In the genomic region with DNA sequence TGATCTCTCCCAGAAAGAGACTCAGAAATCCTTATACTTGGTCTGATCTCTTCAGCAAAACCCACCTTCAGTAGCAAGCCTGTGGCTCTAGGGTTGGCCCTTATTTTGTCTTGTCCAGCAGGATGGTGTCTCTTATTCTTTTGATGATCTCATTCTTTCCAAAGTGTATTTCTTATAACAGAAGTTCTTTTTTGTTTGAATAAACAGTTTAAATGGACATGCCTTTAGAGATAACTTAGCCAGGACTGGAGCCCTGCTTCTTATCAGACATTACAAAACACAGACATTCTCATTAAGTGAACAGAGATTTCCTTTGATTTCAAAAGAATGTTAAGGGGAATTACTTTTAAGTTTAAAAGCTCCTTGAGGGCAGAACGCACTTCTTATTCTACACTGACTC, we compare ENCODE assay signal across 26 cellular contexts. TPM values are rescaled to one million over a fixed set of nuclear protein-coding genes. Genes with fewer than 3 reads are reported as not detected.
A peak's percentile ranks its signal among the peaks of the same experiment; 100 is the strongest.
DNase-seq lines count a peak whose midpoint lies in the region; ATAC-seq, FAIRE-seq and TF ChIP-seq lines count a peak whose summit lies in the region.
"Had no signal": no experiment of that assay in that cellular context is flagged by ENCODE, and none has a peak within 500 bp of the region (broad histone marks: within the 10 kb centered on the region; RNA-seq: fewer than 3 reads in every experiment).

No MANE protein-coding gene starts in this region.

- WGBS in SK-N-SH (ENCODE audit: low lambda C conversion rate) = 100% methylated on average over 1 of the region's 1 CpG

- H3K36me3 Mint-ChIP-seq in activated CD8-positive, alpha-beta T cell treated with anti-CD3 and anti-CD28 coated beads for 36 hours (ENCODE audit: low read depth) = peaks cover 64% of the 10 kb centered on the region
- H3K36me3 Mint-ChIP-seq in activated CD8-positive, alpha-beta T cell treated with anti-CD3 and anti-CD28 coated beads, Interleukin-2, amount 10 ng/mL, durations not matched to agents 7 days and 5 days (ENCODE audit: low read depth) = peaks cover 69% of the 10 kb centered on the region
- peaks cover 8% of the 10 kb centered on the region for H3K36me3 Mint-ChIP-seq in natural killer cell

- H2AFZ ChIP-seq in SK-N-SH (ENCODE audit: low read depth) (no peak overlapping the region), endothelial cell of umbilical vein (ENCODE audit: low read depth, low read length) (no peak overlapping the region)

- no peaks in the 10 kb centered on the region for H3K9me2 ChIP-seq in SK-N-SH

- H3K4me3 ChIP-seq in SK-N-SH (ENCODE audit: low read depth in 2 of 2, low read length in 1 of 2) = no peak overlapping the region
- H3K4me3 ChIP-seq in endothelial cell of umbilical vein (replicated peaks in 1 of 3; ENCODE audit: insufficient read depth in 1 of 3, low read depth in 1 of 3, low read length in 3 of 3) = no peak overlapping the region
- H3K4me3 ChIP-seq: lung, stomach, transverse colon had no signal

- no peak for DNase-seq in activated CD8-positive, alpha-beta T cell treated with anti-CD3 and anti-CD28 coated beads for 36 hours
- no peak for DNase-seq in activated CD8-positive, alpha-beta T cell treated with anti-CD3 and anti-CD28 coated beads, Interleukin-2, amount 10 ng/mL, durations not matched to agents 7 days and 5 days
- no peak for DNase-seq in SK-N-SH
- peak; percentile 34 for DNase-seq in endothelial cell of umbilical vein (ENCODE audit: low read depth, low spot score)
- no peak for DNase-seq in natural killer cell
- no peak for DNase-seq in NCI-H146 treated with DMSO at 0.1 percent for 48 hours (lab: John Stamatoyannopoulos, UW; ENCODE audit: unreplicated experiment)
- DNase-seq in activated gamma-delta T cell treated with Interleukin-2 at 50 U/mL for 16 hours = no peak
- DNase-seq in NCI-H1092 (lab: John Stamatoyannopoulos, UW) = no peak
- DNase-seq: activated CD4-positive, alpha-beta T cell treated with anti-CD3 and anti-CD28 coated beads for 48 hours; activated CD8-positive, alpha-beta memory T cell treated with anti-CD3 and anti-CD28 coated beads, Interleukin-2, amount 50 U/mL, for 4 hours; cerebellar nuclear complex; naive B cell; NCI-H187; NCI-H2227 treated with DMSO at 0.1 percent for 48 hours; NCI-H774; stimulated activated CD4-positive, alpha-beta T cell treated with anti-CD3 and anti-CD28 coated beads, Interleukin-4, amount 100 ng/mL, for 24 hours; stomach; SW 1271; transverse colon had no signal

- TF ChIP-seq EP300 in SK-N-SH (IDR thresholded peaks at IDR 0.05; ENCODE audit: borderline replicate concordance in 1 of 2, low read depth in 1 of 2, low read length in 1 of 2) = no peak

- H3K9me3 Mint-ChIP-seq in activated CD8-positive, alpha-beta T cell treated with anti-CD3 and anti-CD28 coated beads for 36 hours = no peaks in the 10 kb centered on the region
- H3K9me3 Mint-ChIP-seq in activated CD8-positive, alpha-beta T cell treated with anti-CD3 and anti-CD28 coated beads, Interleukin-2, amount 10 ng/mL, durations not matched to agents 7 days and 5 days (ENCODE audit: insufficient read depth) = no peaks in the 10 kb centered on the region
- H3K9me3 Mint-ChIP-seq in natural killer cell = no peaks in the 10 kb centered on the region
- H3K9me3 Mint-ChIP-seq: naive B cell had no signal

- TF ChIP-seq POLR2A in endothelial cell of umbilical vein (IDR thresholded peaks at IDR 0.05; ENCODE audit: low read depth, low read length) = no peak

- no peak for TF ChIP-seq CTCF in activated CD8-positive, alpha-beta T cell treated with anti-CD3 and anti-CD28 coated beads for 36 hours (IDR thresholded peaks at IDR 0.05)
- TF ChIP-seq CTCF in SK-N-SH (IDR thresholded peaks at IDR 0.05) (no peak), endothelial cell of umbilical vein (IDR thresholded peaks at IDR 0.05; ENCODE audit: extremely low read depth in 1 of 2, insufficient read depth in 1 of 2, low read depth in 1 of 2, low read length in 2 of 2) (no peak), natural killer cell (IDR thresholded peaks at IDR 0.05) (no peak)

- no peak overlapping the region for H3K4me2 ChIP-seq in SK-N-SH
- H3K4me2 ChIP-seq in endothelial cell of umbilical vein (ENCODE audit: insufficient read depth, low read length) = no peak overlapping the region

- H3K4me1 ChIP-seq in SK-N-SH (ENCODE audit: control insufficient read depth in 1 of 2, insufficient read depth in 2 of 2, low read depth in 1 of 2, low read length in 1 of 2) (no peaks in the 10 kb centered on the region; a peak in 2 of 4 replicates), endothelial cell of umbilical vein (ENCODE audit: control insufficient read depth, extremely low read depth, insufficient read depth, low read length) (peaks cover 8% of the 10 kb centered on the region)

- H3K9me3 ChIP-seq in SK-N-SH = no peaks in the 10 kb centered on the region
- H3K9me3 ChIP-seq in endothelial cell of umbilical vein (replicated peaks; ENCODE audit: control insufficient read depth, insufficient read depth, low read length) = no peaks in the 10 kb centered on the region
- H3K9me3 ChIP-seq: stomach, transverse colon had no signal

- H4K20me1 ChIP-seq in SK-N-SH (ENCODE audit: insufficient read depth) (no peaks in the 10 kb centered on the region), endothelial cell of umbilical vein (replicated peaks; ENCODE audit: control insufficient read depth, extremely low read depth, insufficient read depth, low read length) (no peaks in the 10 kb centered on the region)

- no peak overlapping the region for H3K4me3 Mint-ChIP-seq in activated CD8-positive, alpha-beta T cell treated with anti-CD3 and anti-CD28 coated beads for 36 hours
- no peak overlapping the region for H3K4me3 Mint-ChIP-seq in activated CD8-positive, alpha-beta T cell treated with anti-CD3 and anti-CD28 coated beads, Interleukin-2, amount 10 ng/mL, durations not matched to agents 7 days and 5 days
- no peak overlapping the region for H3K4me3 Mint-ChIP-seq in natural killer cell
- H3K4me3 Mint-ChIP-seq: naive B cell had no signal

- no peak overlapping the region for H3K27ac ChIP-seq in SK-N-SH (ENCODE audit: low read depth in 2 of 2, low read length in 1 of 2)
- H3K27ac ChIP-seq in endothelial cell of umbilical vein (ENCODE audit: insufficient read depth, low read depth, low read length) = no peak overlapping the region
- H3K27ac ChIP-seq: stomach, transverse colon had no signal

- H3F3A ChIP-seq in SK-N-SH (replicated peaks; ENCODE audit: insufficient read depth) = no peaks in the 10 kb centered on the region

- no peak for TF ChIP-seq RAD21 in SK-N-SH (IDR thresholded peaks at IDR 0.05; ENCODE audit: low read length)

- H3K27me3 Mint-ChIP-seq in activated CD8-positive, alpha-beta T cell treated with anti-CD3 and anti-CD28 coated beads for 36 hours = no peaks in the 10 kb centered on the region
- H3K27me3 Mint-ChIP-seq in activated CD8-positive, alpha-beta T cell treated with anti-CD3 and anti-CD28 coated beads, Interleukin-2, amount 10 ng/mL, durations not matched to agents 7 days and 5 days (ENCODE audit: low read depth) = no peaks in the 10 kb centered on the region
- no peaks in the 10 kb centered on the region for H3K27me3 Mint-ChIP-seq in natural killer cell (ENCODE audit: low read depth in 2 of 2)
- H3K27me3 Mint-ChIP-seq: naive B cell had no signal

- no TSS peak for BruUV-seq in endothelial cell of umbilical vein (replicated peaks; lab: Mats Ljungman, UMichigan)

- ATAC-seq in activated CD8-positive, alpha-beta T cell treated with anti-CD3 and anti-CD28 coated beads for 36 hours = no peak
- ATAC-seq in activated CD8-positive, alpha-beta T cell treated with anti-CD3 and anti-CD28 coated beads, Interleukin-2, amount 10 ng/mL, durations not matched to agents 7 days and 5 days = no peak
- ATAC-seq in natural killer cell = no peak
- ATAC-seq: esophagus mucosa had no signal

- CTCF ChIA-PET in activated CD8-positive, alpha-beta T cell treated with anti-CD3 and anti-CD28 coated beads for 36 hours (lab: Charles Lee) = no interaction called here
- CTCF ChIA-PET in activated CD8-positive, alpha-beta T cell treated with anti-CD3 and anti-CD28 coated beads, Interleukin-2, amount 10 ng/mL, durations not matched to agents 7 days and 5 days (lab: Charles Lee) = interaction anchor here (1.0 to 1.4 kb wide), 3 partner anchors 25 to 59 kb away, joined by 3 to 8 read pairs (median 3); no protein-coding TSS in a partner anchor
- CTCF ChIA-PET in SK-N-SH (lab: Yijun Ruan, JAX) = interaction anchor here (1.1 to 2.4 kb wide), 2 partner anchors 26 kb away, joined by 5 to 15 read pairs; no protein-coding TSS in a partner anchor
- CTCF ChIA-PET in endothelial cell of umbilical vein (lab: Charles Lee) = interaction anchor here (1.0 kb wide), 1 partner anchor 27 kb away, joined by 4 read pairs; no protein-coding TSS in a partner anchor

- H3K9me1 ChIP-seq in endothelial cell of umbilical vein (replicated peaks; ENCODE audit: control insufficient read depth, extremely low read depth, insufficient read depth, low read length) = peaks cover 3% of the 10 kb centered on the region

- intact Hi-C loops in activated CD8-positive, alpha-beta T cell treated with anti-CD3 and anti-CD28 coated beads for 36 hours (cut with micrococcal nuclease) = no loop called here
- intact Hi-C loops in endothelial cell of umbilical vein (cut with micrococcal nuclease) = no loop called here
- intact Hi-C loops in natural killer cell (cut with micrococcal nuclease) = no loop called here

- H3K36me3 ChIP-seq in SK-N-SH (replicated peaks in 1 of 2; ENCODE audit: control insufficient read depth in 1 of 2, insufficient read depth in 2 of 2, low read length in 1 of 2) = peaks cover 0 to 4% of the 10 kb centered on the region in 2 experiments
- H3K36me3 ChIP-seq in endothelial cell of umbilical vein (ENCODE audit: control insufficient read depth in 2 of 2, extremely low read depth in 1 of 2, insufficient read depth in 2 of 2, low read length in 2 of 2) = no peaks in the 10 kb centered on the region

- H3K27ac Mint-ChIP-seq in activated CD8-positive, alpha-beta T cell treated with anti-CD3 and anti-CD28 coated beads for 36 hours = peak overlapping the region; percentile 69
- no peak overlapping the region for H3K27ac Mint-ChIP-seq in activated CD8-positive, alpha-beta T cell treated with anti-CD3 and anti-CD28 coated beads, Interleukin-2, amount 10 ng/mL, durations not matched to agents 7 days and 5 days
- H3K27ac Mint-ChIP-seq in natural killer cell = peak overlapping the region; percentile 41 to 69

- no peaks in the 10 kb centered on the region for H3K27me3 ChIP-seq in SK-N-SH (ENCODE audit: insufficient read depth)
- no peaks in the 10 kb centered on the region for H3K27me3 ChIP-seq in endothelial cell of umbilical vein (ENCODE audit: control insufficient read depth in 2 of 2, insufficient read depth in 2 of 2, low read length in 2 of 2)
- H3K27me3 ChIP-seq: stomach, transverse colon had no signal

- POLR2A ChIA-PET in activated CD8-positive, alpha-beta T cell treated with anti-CD3 and anti-CD28 coated beads for 36 hours (lab: Charles Lee) = no interaction called here
- POLR2A ChIA-PET in activated CD8-positive, alpha-beta T cell treated with anti-CD3 and anti-CD28 coated beads, Interleukin-2, amount 10 ng/mL, durations not matched to agents 7 days and 5 days (lab: Charles Lee) = no interaction called here
- POLR2A ChIA-PET in SK-N-SH (lab: Yijun Ruan, JAX) (no interaction called here), endothelial cell of umbilical vein (lab: Charles Lee) (no interaction called here)

- H3K4me1 Mint-ChIP-seq in activated CD8-positive, alpha-beta T cell treated with anti-CD3 and anti-CD28 coated beads for 36 hours (ENCODE audit: low read depth) = peaks cover 73% of the 10 kb centered on the region
- peaks cover 11% of the 10 kb centered on the region for H3K4me1 Mint-ChIP-seq in activated CD8-positive, alpha-beta T cell treated with anti-CD3 and anti-CD28 coated beads, Interleukin-2, amount 10 ng/mL, durations not matched to agents 7 days and 5 days (ENCODE audit: low read depth)
- H3K4me1 Mint-ChIP-seq in natural killer cell = peaks cover 83 to 91% of the 10 kb centered on the region in 2 donors

- H3K79me2 ChIP-seq in SK-N-SH (ENCODE audit: insufficient read depth) (peaks cover 17% of the 10 kb centered on the region; the same call in 1 of the 2 replicates), endothelial cell of umbilical vein (ENCODE audit: control insufficient read depth, insufficient read depth, low read length) (peaks cover 2% of the 10 kb centered on the region)

- dilution Hi-C loops in endothelial cell of umbilical vein (cut with MboI; ENCODE audit: extremely low pct_ligation_motif_present, low sequenced_read_pairs) = no loop called here

- H3K9ac ChIP-seq in SK-N-SH (no peak overlapping the region), endothelial cell of umbilical vein (replicated peaks; ENCODE audit: extremely low read depth, insufficient read depth, low read length) (no peak overlapping the region)

- FAIRE-seq in endothelial cell of umbilical vein (lab: Jason Lieb, UNC) = no peak
- FAIRE-seq: A204.1, GM12891 had no signal

RNA-seq across cellular contexts. Expression of gene KCNS1, which starts 31.7 kb away (rescaled TPM):
- under 1 TPM; 0.38 to 0.54 TPM for total RNA-seq in activated CD8-positive, alpha-beta T cell treated with anti-CD3 and anti-CD28 coated beads for 36 hours
- under 1 TPM; 0.05 to 0.11 TPM for total RNA-seq in activated CD8-positive, alpha-beta T cell treated with anti-CD3 and anti-CD28 coated beads, Interleukin-2, amount 10 ng/mL, durations not matched to agents 7 days and 5 days
- 0.07 and 0.13 TPM in 2 replicates for polyA plus RNA-seq in SK-N-SH (2012; rRNA removed)
- 0.06 and 0.08 TPM in 2 replicates for polyA plus RNA-seq in SK-N-SH (2012; cell fraction: cytosol; rRNA removed)
- 0.10 and 0.16 TPM in 2 replicates for polyA plus RNA-seq in SK-N-SH (2012; cell fraction: nucleus; rRNA removed)
- 0.23 and 0.29 TPM in 2 replicates for total RNA-seq in endothelial cell of umbilical vein
- 0.14 and 0.29 TPM in 2 replicates for polyA plus RNA-seq in endothelial cell of umbilical vein
- 0.13 and 0.18 TPM in 2 replicates for polyA plus RNA-seq in endothelial cell of umbilical vein (2011; cell fraction: cytosol; rRNA removed)
- 0.06 and 0.08 TPM in 2 replicates for polyA plus RNA-seq in endothelial cell of umbilical vein (2011; cell fraction: nucleus; rRNA removed)
- 0.24 and 0.29 TPM in 2 replicates for polyA plus RNA-seq in endothelial cell of umbilical vein (2012)
- 0.49 and 0.63 TPM in 2 replicates for polyA minus RNA-seq in endothelial cell of umbilical vein
- not detected for polyA minus RNA-seq in endothelial cell of umbilical vein (2011; cell fraction: cytosol; rRNA and poly(A)+ RNA removed)
- polyA minus RNA-seq in endothelial cell of umbilical vein (2011; cell fraction: nucleus; rRNA and poly(A)+ RNA removed) = 0.24 TPM in 1 of 2 replicates, not detected in the other
- total RNA-seq in natural killer cell = not detected
- total RNA-seq: HT-29, stomach had no signal

RNA-seq across cellular contexts. Expression of gene WFDC5, which starts 45.7 kb away (rescaled TPM):
- not detected for total RNA-seq in activated CD8-positive, alpha-beta T cell treated with anti-CD3 and anti-CD28 coated beads for 36 hours
- not detected for total RNA-seq in activated CD8-positive, alpha-beta T cell treated with anti-CD3 and anti-CD28 coated beads, Interleukin-2, amount 10 ng/mL, durations not matched to agents 7 days and 5 days
- 0.08 and 0.11 TPM in 2 replicates for polyA plus RNA-seq in SK-N-SH (2012; rRNA removed)
- 0.04 TPM in 2 replicates for polyA plus RNA-seq in SK-N-SH (2012; cell fraction: cytosol; rRNA removed)
- polyA plus RNA-seq in SK-N-SH (2012; cell fraction: nucleus; rRNA removed) = 0.10 and 0.21 TPM in 2 replicates
- not detected in 2 replicates for total RNA-seq in endothelial cell of umbilical vein
- polyA plus RNA-seq in endothelial cell of umbilical vein = not detected in 2 replicates
- polyA plus RNA-seq in endothelial cell of umbilical vein (2011; cell fraction: cytosol; rRNA removed) = not detected in 2 replicates
- not detected in 2 replicates for polyA plus RNA-seq in endothelial cell of umbilical vein (2011; cell fraction: nucleus; rRNA removed)
- not detected in 2 replicates for polyA plus RNA-seq in endothelial cell of umbilical vein (2012)
- polyA minus RNA-seq in endothelial cell of umbilical vein = not detected in 2 replicates
- not detected for polyA minus RNA-seq in endothelial cell of umbilical vein (2011; cell fraction: cytosol; rRNA and poly(A)+ RNA removed)
- polyA minus RNA-seq in endothelial cell of umbilical vein (2011; cell fraction: nucleus; rRNA and poly(A)+ RNA removed) = not detected in 2 replicates
- not detected for total RNA-seq in natural killer cell
- total RNA-seq: HT-29, lung, osteocyte, stomach, transverse colon had no signal

RNA-seq across cellular contexts. Expression of gene WFDC12, which starts 55.0 kb away (rescaled TPM):
- not detected for total RNA-seq in activated CD8-positive, alpha-beta T cell treated with anti-CD3 and anti-CD28 coated beads for 36 hours
- total RNA-seq in activated CD8-positive, alpha-beta T cell treated with anti-CD3 and anti-CD28 coated beads, Interleukin-2, amount 10 ng/mL, durations not matched to agents 7 days and 5 days = not detected
- not detected in 2 replicates for polyA plus RNA-seq in SK-N-SH (2012; rRNA removed)
- not detected in 2 replicates for polyA plus RNA-seq in SK-N-SH (2012; cell fraction: cytosol; rRNA removed)
- not detected in 2 replicates for polyA plus RNA-seq in SK-N-SH (2012; cell fraction: nucleus; rRNA removed)
- total RNA-seq in endothelial cell of umbilical vein = not detected in 2 replicates
- not detected in 2 replicates for polyA plus RNA-seq in endothelial cell of umbilical vein
- polyA plus RNA-seq in endothelial cell of umbilical vein (2011; cell fraction: cytosol; rRNA removed) = not detected in 2 replicates
- not detected in 2 replicates for polyA plus RNA-seq in endothelial cell of umbilical vein (2011; cell fraction: nucleus; rRNA removed)
- polyA plus RNA-seq in endothelial cell of umbilical vein (2012) = not detected in 2 replicates
- not detected in 2 replicates for polyA minus RNA-seq in endothelial cell of umbilical vein
- polyA minus RNA-seq in endothelial cell of umbilical vein (2011; cell fraction: cytosol; rRNA and poly(A)+ RNA removed) = not detected
- not detected in 2 replicates for polyA minus RNA-seq in endothelial cell of umbilical vein (2011; cell fraction: nucleus; rRNA and poly(A)+ RNA removed)
- total RNA-seq in natural killer cell = not detected
- total RNA-seq: HT-29, kidney epithelial cell, osteocyte, stomach had no signal
